ENCODE assay signal across 2 cellular contexts in genomic region chr6:27633221-27633688, GRCh38.
TF ChIP-seq lines count a peak whose summit lies in the region.
"Not testable (repeated sequence)": the region's sequence is repeated elsewhere in the genome, so short reads cannot be mapped to it uniquely, and the experiment has no call there.

No MANE protein-coding gene starts in this region.

TF ChIP-seq in HEK293, 187 proteins besides CTCF, POLR2A, EP300 and RAD21 (continued from another document and continues in another):
- TF ChIP-seq ZNF518A (tag by site-specific recombination; conservative IDR thresholded peaks at IDR 0.05; ENCODE audit: low read depth) (peak; percentile 60), KLF1 (tag by site-specific recombination; IDR thresholded peaks at IDR 0.05) (peak; percentile 86), ZNF366 (tag by site-specific recombination; conservative IDR thresholded peaks at IDR 0.05) (peak; percentile 91), ZNF792 (tag by site-specific recombination; IDR thresholded peaks at IDR 0.05) (peak; percentile 93; the same call in 1 of the 2 replicates), FEZF1 (tag by site-specific recombination; IDR thresholded peaks at IDR 0.05) (peak; percentile 87), PATZ1 (tag by site-specific recombination; IDR thresholded peaks at IDR 0.05) (peak; percentile 76), KLF8 (tag by site-specific recombination; IDR thresholded peaks at IDR 0.05) (peak; percentile 89), ZFP37 (tag by site-specific recombination; IDR thresholded peaks at IDR 0.05) (peak; percentile 68), ZNF26 (tag by site-specific recombination; IDR thresholded peaks at IDR 0.05) (0 out of 2 replicates have a peak, but pooled peaks have one; percentile 15), ZXDB (tag by site-specific recombination; IDR thresholded peaks at IDR 0.05) (peak; percentile 83), ZNF660 (tag by site-specific recombination; IDR thresholded peaks at IDR 0.05) (peak; percentile 79; the same call in 1 of the 2 replicates), KLF9 (tag by site-specific recombination; IDR thresholded peaks at IDR 0.05; ENCODE audit: low read depth) (peak; percentile 72), ZNF391 (tag by site-specific recombination; IDR thresholded peaks at IDR 0.05; ENCODE audit: borderline replicate concordance, low read depth) (peak; percentile 68; the same call in 1 of the 2 replicates), OVOL3 (tag by site-specific recombination; IDR thresholded peaks at IDR 0.05) (0 out of 2 replicates have a peak, but pooled peaks have one; percentile 32), INSM2 (tag by site-specific recombination; IDR thresholded peaks at IDR 0.05) (peak; percentile 52; the same call in 1 of the 2 replicates), SP7 (tag by site-specific recombination; IDR thresholded peaks at IDR 0.05) (peak; percentile 95)

TF ChIP-seq in K562, 482 proteins besides CTCF, POLR2A, EP300 and RAD21 (continued from another document and continues in another):
- TF ChIP-seq ZNF639 (CRISPR knock-in tag; conservative IDR thresholded peaks at IDR 0.05 in 1 of 2, IDR thresholded peaks at IDR 0.05 in 1 of 2) (0 out of 4 replicates have a peak, but pooled peaks of 1 of the 2 experiments have one; percentile 20), SMARCA4 (IDR thresholded peaks at IDR 0.05) (peak; percentile 94), VEZF1 (CRISPR knock-in tag; IDR thresholded peaks at IDR 0.05) (peak; percentile 48; the same call in 1 of the 2 replicates), CTCFL (IDR thresholded peaks at IDR 0.05; ENCODE audit: borderline replicate concordance, insufficient read depth, low read depth, low read length, poor library complexity, severe bottlenecking) (peak; percentile 16), MIER1 (IDR thresholded peaks at IDR 0.05; ENCODE audit: low read depth) (peak; percentile 61; the same call in 1 of the 2 replicates), RREB1 (CRISPR knock-in tag; IDR thresholded peaks at IDR 0.05) (0 out of 2 replicates have a peak, but pooled peaks have one; percentile 29), CCNT2 (IDR thresholded peaks at IDR 0.05; ENCODE audit: borderline replicate concordance, extremely low read depth, insufficient read length, low read depth, low read length) (peak; percentile 34), MITF (IDR thresholded peaks at IDR 0.05) (peak; percentile 95), MYNN (IDR thresholded peaks at IDR 0.05) (peak; percentile 89), CC2D1A (IDR thresholded peaks at IDR 0.05) (peak; percentile 87), ADNP (tag; IDR thresholded peaks at IDR 0.05) (peak; percentile 59), BRD9 (IDR thresholded peaks at IDR 0.05; ENCODE audit: low read depth, partially characterized antibody) (peak; percentile 42), MTA3 (IDR thresholded peaks at IDR 0.05; ENCODE audit: borderline replicate concordance) (peak; percentile 95), ZNF766 (CRISPR knock-in tag; conservative IDR thresholded peaks at IDR 0.05) (peak; percentile 81), CBX5 (IDR thresholded peaks at IDR 0.05; ENCODE audit: borderline replicate concordance, low read depth) (peak; percentile 99), ILF3 (IDR thresholded peaks at IDR 0.05; ENCODE audit: borderline replicate concordance) (0 out of 2 replicates have a peak, but pooled peaks have one; percentile 13), EHMT2 (IDR thresholded peaks at IDR 0.05) (peak; percentile 84), FOSL1 (tag; conservative IDR thresholded peaks at IDR 0.05) (peak; percentile 100), ELF4 (CRISPR knock-in tag; IDR thresholded peaks at IDR 0.05) (0 out of 2 replicates have a peak, but pooled peaks have one; percentile 60), CBFA2T2 (conservative IDR thresholded peaks at IDR 0.05) (peak; percentile 95), CTBP1 (IDR thresholded peaks at IDR 0.05; ENCODE audit: borderline replicate concordance) (peak; percentile 95), MNT (conservative IDR thresholded peaks at IDR 0.05) (peak; percentile 33 to 60; a peak in 1 of 4 replicates), SMAD4 (CRISPR knock-in tag; conservative IDR thresholded peaks at IDR 0.05) (peak; percentile 86), ARNT (IDR thresholded peaks at IDR 0.05) (peak; percentile 77 to 86; a peak in 3 of 4 replicates), SRF (CRISPR knock-in tag; IDR thresholded peaks at IDR 0.05) (peak in 1 of 2 experiments; percentile 75; a peak in 1 of 4 replicates), TOE1 (IDR thresholded peaks at IDR 0.05; ENCODE audit: borderline replicate concordance) (peak; percentile 90), STAT5A (IDR thresholded peaks at IDR 0.05; ENCODE audit: borderline replicate concordance, low read length) (peak; percentile 68; the same call in 1 of the 2 replicates), TBL1XR1 (IDR thresholded peaks at IDR 0.05; ENCODE audit: low read length in 2 of 2) (peak in 1 of 2 experiments; percentile 51; a peak in 1 of 4 replicates), RAD51 (IDR thresholded peaks at IDR 0.05; ENCODE audit: borderline replicate concordance, low read depth) (peak; percentile 75), NFE2 (IDR thresholded peaks at IDR 0.05; ENCODE audit: low read depth) (peak; percentile 58), MEIS2 (IDR thresholded peaks at IDR 0.05; ENCODE audit: partially characterized antibody) (peak; percentile 46), ZKSCAN8 (CRISPR knock-in tag; IDR thresholded peaks at IDR 0.05) (peak; percentile 93), CBX3 (IDR thresholded peaks at IDR 0.05; ENCODE audit: borderline replicate concordance in 1 of 2, low read length in 2 of 2) (peak in 1 of 2 experiments; percentile 99; a peak in 2 of 3 replicates), ID3 (tag; IDR thresholded peaks at IDR 0.05) (peak; percentile 75; the same call in 1 of the 2 replicates), EGR1 (conservative IDR thresholded peaks at IDR 0.05) (peak; percentile 14; the same call in 1 of the 2 replicates), FOXA3 (CRISPR knock-in tag; conservative IDR thresholded peaks at IDR 0.05 in 1 of 2, IDR thresholded peaks at IDR 0.05 in 1 of 2) (0 out of 4 replicates have a peak, but pooled peaks of 1 of the 2 experiments have one; percentile 21), CEBPG (CRISPR knock-in tag; IDR thresholded peaks at IDR 0.05) (peak; percentile 45), CEBPG (tag; conservative IDR thresholded peaks at IDR 0.05 in 1 of 2, IDR thresholded peaks at IDR 0.05 in 1 of 2) (peak in 1 of 2 experiments; percentile 51; a peak in 2 of 4 replicates), L3MBTL2 (IDR thresholded peaks at IDR 0.05) (peak; percentile 72; the same call in 1 of the 2 replicates)
- TF ChIP-seq MYNN (CRISPR knock-in tag; IDR thresholded peaks at IDR 0.05); TOE1 (CRISPR knock-in tag; IDR thresholded peaks at IDR 0.05; ENCODE audit: borderline replicate concordance, low read depth); ID3 (CRISPR knock-in tag; IDR thresholded peaks at IDR 0.05): not testable (repeated sequence)
